ENCODE assay signal across 28 cellular contexts in the genomic region with DNA sequence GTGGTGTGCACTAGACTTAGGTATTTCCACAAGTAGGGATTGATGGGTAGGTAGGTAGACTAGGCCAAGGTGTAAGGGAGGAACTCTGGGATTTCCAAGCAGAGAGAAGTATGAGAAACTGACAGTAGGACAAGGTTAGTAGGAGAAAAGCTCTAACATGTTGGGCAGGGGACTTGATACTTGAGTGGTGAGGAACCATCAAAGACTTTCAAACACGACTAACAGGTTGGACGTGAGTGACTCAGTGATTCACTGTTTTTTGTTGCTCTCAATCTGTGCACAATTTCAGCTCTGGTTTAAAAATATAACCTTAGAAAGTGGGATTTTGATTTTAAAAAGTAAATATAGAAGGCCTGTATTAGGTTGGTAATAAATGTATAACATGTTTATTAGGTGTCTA. TPM values are rescaled to one million over a fixed set of nuclear protein-coding genes. Genes with fewer than 3 reads are reported as not detected.
DNase-seq lines count a peak whose midpoint lies in the region; ATAC-seq and TF ChIP-seq lines count a peak whose summit lies in the region.
"Had no signal": no experiment of that assay in that cellular context is flagged by ENCODE, and none has a peak within 500 bp of the region (broad histone marks: within the 10 kb centered on the region; RNA-seq: fewer than 3 reads in every experiment).

No MANE protein-coding gene starts in this region.

- no peak overlapping the region for H3K9ac ChIP-seq in smooth muscle cell (ENCODE audit: low read depth)
- H3K9ac ChIP-seq: SK-N-SH had no signal

- H2AFZ ChIP-seq in smooth muscle cell (ENCODE audit: low read depth) (no peak overlapping the region), GM23338 (no peak overlapping the region)

- H3K4me1 Mint-ChIP-seq in endothelial cell (ENCODE audit: unreplicated experiment) (no peaks in the 10 kb centered on the region), GM23338 (no peaks in the 10 kb centered on the region)
- H3K4me1 Mint-ChIP-seq: CD4-positive, alpha-beta memory T cell had no signal

- H3K36me3 Mint-ChIP-seq in endothelial cell (ENCODE audit: low read depth, unreplicated experiment) (peaks cover 7% of the 10 kb centered on the region), GM23338 (ENCODE audit: low read depth) (peaks cover 9% of the 10 kb centered on the region)
- H3K36me3 Mint-ChIP-seq: activated naive CD4-positive, alpha-beta T cell treated with anti-CD3 and anti-CD28 coated beads, Interleukin-2, amount 50 U/mL, for 72 hours had no signal

- H3K4me3 Mint-ChIP-seq in endothelial cell (ENCODE audit: unreplicated experiment) (no peak overlapping the region), GM23338 (no peak overlapping the region)
- H3K4me3 Mint-ChIP-seq: CD4-positive, alpha-beta memory T cell; T-helper 2 cell treated with Interferon-gamma antibody and Interleukin-4, amounts not matched to agents 5 μg/mL and 100 μg/mL, for 36 hours had no signal

- H3K36me3 ChIP-seq in smooth muscle cell (ENCODE audit: low read depth): no peaks in the 10 kb centered on the region
- no peaks in the 10 kb centered on the region for H3K36me3 ChIP-seq in GM23338 (ENCODE audit: insufficient read depth)

- no peaks in the 10 kb centered on the region for H3K9me2 ChIP-seq in GM23338 (ENCODE audit: insufficient read depth)
- H3K9me2 ChIP-seq: SK-N-SH had no signal

- H3F3A ChIP-seq in smooth muscle cell (ENCODE audit: low read depth): no peaks in the 10 kb centered on the region
- H3F3A ChIP-seq in GM23338 (replicated peaks; ENCODE audit: low read depth): no peaks in the 10 kb centered on the region

- H3K79me2 ChIP-seq in smooth muscle cell (ENCODE audit: low read depth) (no peaks in the 10 kb centered on the region), GM23338 (replicated peaks; ENCODE audit: insufficient read depth) (no peaks in the 10 kb centered on the region)

- DNase-seq in HT-29 (ENCODE audit: low spot score) (peak; percentile 31), endothelial cell (ENCODE audit: low spot score) (no peak), smooth muscle cell (lab: John Stamatoyannopoulos, UW; ENCODE audit: unreplicated experiment) (no peak), GM23338 (ENCODE audit: low spot score) (no peak)
- no peak for DNase-seq in activated CD4-positive, alpha-beta T cell treated with anti-CD3 and anti-CD28 coated beads for 4 hours
- DNase-seq: activated CD4-positive, alpha-beta T cell treated with anti-CD3 and anti-CD28 coated beads, Interleukin-2, amount 50 U/mL, for 4 hours; aorta; CD4-positive, alpha-beta memory T cell; central memory CD4-positive, alpha-beta T cell; DMS 273 treated with DMSO at 0.1 percent for 48 hours; head of caudate nucleus; left cardiac atrium; mesenchymal stem cell; NCI-H1105; NCI-H1930; NCI-H2227 treated with DMSO at 0.1 percent for 48 hours; NCI-H69; SK-N-SH; stimulated activated CD4-positive, alpha-beta T cell treated with anti-CD3 and anti-CD28 coated beads, Interleukin-1b, Interleukin-23, amount 100 ng/mL, for 48 hours; WERI-Rb-1 had no signal

- H3K9me3 Mint-ChIP-seq in endothelial cell (ENCODE audit: unreplicated experiment): no peaks in the 10 kb centered on the region
- H3K9me3 Mint-ChIP-seq in GM23338: no peaks in the 10 kb centered on the region
- H3K9me3 Mint-ChIP-seq: activated naive CD4-positive, alpha-beta T cell treated with anti-CD3 and anti-CD28 coated beads, Interleukin-2, amount 50 U/mL, for 72 hours; activated T-helper 2 cell treated with anti-CD3 and anti-CD28 coated beads, Interferon-gamma antibody, Interleukin-2, Interleukin-4, amounts not matched to agents 10 μg/mL and 5 μg/mL and 100 μg/mL, durations not matched to agents 14 hours and 24 hours and 36 hours; CD4-positive, alpha-beta memory T cell; T-helper 2 cell treated with Interferon-gamma antibody and Interleukin-4, amounts not matched to agents 5 μg/mL and 100 μg/mL, for 36 hours had no signal

- H3K27ac Mint-ChIP-seq in endothelial cell (ENCODE audit: unreplicated experiment) (peak overlapping the region; percentile 6), GM23338 (no peak overlapping the region)
- H3K27ac Mint-ChIP-seq: activated naive CD4-positive, alpha-beta T cell treated with anti-CD3 and anti-CD28 coated beads, Interleukin-2, amount 50 U/mL, for 72 hours; activated T-helper 2 cell treated with anti-CD3 and anti-CD28 coated beads, Interferon-gamma antibody, Interleukin-2, Interleukin-4, amounts not matched to agents 10 μg/mL and 5 μg/mL and 100 μg/mL, durations not matched to agents 14 hours and 24 hours and 36 hours; T-helper 2 cell treated with Interferon-gamma antibody and Interleukin-4, amounts not matched to agents 5 μg/mL and 100 μg/mL, for 36 hours had no signal

- H3K27me3 Mint-ChIP-seq in endothelial cell (ENCODE audit: unreplicated experiment) (peaks cover 2% of the 10 kb centered on the region), GM23338 (ENCODE audit: insufficient read depth, low read depth, poor library complexity) (no peaks in the 10 kb centered on the region)
- H3K27me3 Mint-ChIP-seq: CD4-positive, alpha-beta memory T cell; IgD-negative memory B cell had no signal

- H3K4me2 ChIP-seq in smooth muscle cell (no peak overlapping the region), GM23338 (no peak overlapping the region)
- H3K4me2 ChIP-seq: SK-N-SH had no signal

- H4K20me1 ChIP-seq in smooth muscle cell (ENCODE audit: low read depth): peaks cover 3% of the 10 kb centered on the region
- H4K20me1 ChIP-seq in GM23338 (replicated peaks; ENCODE audit: insufficient read depth): no peaks in the 10 kb centered on the region; the same call in 1 of the 2 replicates

- ATAC-seq in GM19043 (IDR thresholded peaks at IDR 0.05; ENCODE audit: low read depth, unreplicated experiment) (peak; percentile 14), GM23338 (no peak), HG02938 (IDR thresholded peaks at IDR 0.05; ENCODE audit: unreplicated experiment) (no peak)
- ATAC-seq: activated naive CD4-positive, alpha-beta T cell treated with anti-CD3 and anti-CD28 coated beads, Interleukin-2, amount 50 U/mL, for 72 hours; left cardiac atrium had no signal

- no peaks in the 10 kb centered on the region for H3K9me3 ChIP-seq in smooth muscle cell (replicated peaks; ENCODE audit: low read depth)
- H3K9me3 ChIP-seq: SK-N-SH, suprapubic skin, vagina had no signal

- no peak for TF ChIP-seq CTCF in endothelial cell (IDR thresholded peaks at IDR 0.05; ENCODE audit: unreplicated experiment)
- TF ChIP-seq CTCF in smooth muscle cell (IDR thresholded peaks at IDR 0.05; ENCODE audit: borderline replicate concordance, insufficient read depth, poor library complexity, severe bottlenecking): no peak
- no peak for TF ChIP-seq CTCF in GM23338 (conservative IDR thresholded peaks at IDR 0.05; ENCODE audit: low read depth in 2 of 2)

- H3K4me3 ChIP-seq in smooth muscle cell (no peak overlapping the region), GM23338 (no peak overlapping the region)
- H3K4me3 ChIP-seq: suprapubic skin, vagina had no signal

- H3K4me1 ChIP-seq in smooth muscle cell (ENCODE audit: low read depth) (no peaks in the 10 kb centered on the region), GM23338 (ENCODE audit: insufficient read depth) (no peaks in the 10 kb centered on the region)
- H3K4me1 ChIP-seq: suprapubic skin, vagina had no signal

- H3K27me3 ChIP-seq in smooth muscle cell (ENCODE audit: low read depth) (no peaks in the 10 kb centered on the region), GM23338 (ENCODE audit: insufficient read depth) (no peaks in the 10 kb centered on the region)
- H3K27me3 ChIP-seq: suprapubic skin, vagina had no signal

- WGBS in smooth muscle cell (ENCODE audit: low lambda C conversion rate): 79% methylated on average over 2 of the region's 2 CpGs

- H3K27ac ChIP-seq in smooth muscle cell (ENCODE audit: low read depth) (peak overlapping the region; percentile 52), GM23338 (ENCODE audit: low read depth) (no peak overlapping the region)
- H3K27ac ChIP-seq: suprapubic skin, vagina, WERI-Rb-1 had no signal

TF ChIP-seq in GM23338, 12 proteins besides CTCF, POLR2A, EP300 and RAD21 (continues in another document):
- TF ChIP-seq POLR2AphosphoS5 (IDR thresholded peaks at IDR 0.05; ENCODE audit: low read depth): no peak

RNA-seq across cellular contexts. Expression of gene KLHDC10, which starts 44.4 kb away (rescaled TPM):
- total RNA-seq in HT-29 (2014; rRNA removed; shearing (Covaris generic)): 10.9 and 22.6 TPM in 2 replicates
- total RNA-seq in endothelial cell (ENCODE audit: unreplicated experiment): 28.8 TPM
- 24.9 and 30.8 TPM in 2 replicates for total RNA-seq in smooth muscle cell
- polyA plus RNA-seq in smooth muscle cell: 8.3 and 8.7 TPM in 2 replicates
- total RNA-seq in GM23338 (2014; rRNA removed; shearing (Covaris generic)): 14.7 and 14.8 TPM in 2 replicates
- polyA plus RNA-seq in GM23338 (2016; fragmentation: Nextera tagmentation; extraction: Ambion mirVana): 5.1 and 5.5 TPM in 2 replicates
